ENCODE assay signal across 9 cellular contexts in genomic region chr1:39540504-39541031, GRCh38. TPM values are rescaled to one million over a fixed set of nuclear protein-coding genes. Genes with fewer than 3 reads are reported as not detected.
DNase-seq lines count a peak whose midpoint lies in the region; ATAC-seq and TF ChIP-seq lines count a peak whose summit lies in the region.
"Had no signal": no experiment of that assay in that cellular context is flagged by ENCODE, and none has a peak within 500 bp of the region (broad histone marks: within the 10 kb centered on the region; RNA-seq: fewer than 3 reads in every experiment).

No MANE protein-coding gene starts in this region.

- H3K4me1 Mint-ChIP-seq in mesothelial cell of epicardium: no peaks in the 10 kb centered on the region

- H3K4me3 Mint-ChIP-seq in mesothelial cell of epicardium: no peak overlapping the region

- no peak for TF ChIP-seq CTCF in mesothelial cell of epicardium (IDR thresholded peaks at IDR 0.05; ENCODE audit: unreplicated experiment)

- DNase-seq in LHCN-M2 (ENCODE audit: low read depth) (peak; percentile 39), brain pericyte (ENCODE audit: low read depth, low spot score) (peak; percentile 56), iris pigment epithelial cell (ENCODE audit: low read depth) (peak; percentile 98), stromal cell of bone marrow (ENCODE audit: low read depth) (peak; percentile 73), HAP-1 (ENCODE audit: low spot score in 2 of 2) (no peak), NCI-H526 (lab: John Stamatoyannopoulos, UW) (no peak), mesothelial cell of epicardium (ENCODE audit: low spot score in 2 of 2, unreplicated experiment in 2 of 2) (no peak)
- DNase-seq: activated CD4-positive, alpha-beta T cell treated with anti-CD3 and anti-CD28 coated beads, Interleukin-2, amount 50 U/mL, for 48 hours had no signal

- H3K9me3 Mint-ChIP-seq in mesothelial cell of epicardium: no peaks in the 10 kb centered on the region

- no peaks in the 10 kb centered on the region for H3K9me3 ChIP-seq in HAP-1

- ATAC-seq in HG02623 (IDR thresholded peaks at IDR 0.05; ENCODE audit: unreplicated experiment): no peak

- H3K27me3 Mint-ChIP-seq in mesothelial cell of epicardium (ENCODE audit: low read depth): no peaks in the 10 kb centered on the region

- no peak overlapping the region for H3K4me3 ChIP-seq in HAP-1

- H3K36me3 ChIP-seq in HAP-1 (replicated peaks): peaks cover 11% of the 10 kb centered on the region

- in situ Hi-C loops in HAP-1 (cut with MboI; ENCODE audit: low sequenced_read_pairs): loop anchor here (25.0 kb wide), 1 partner anchor 278 kb away; no protein-coding TSS in a partner anchor

- H3K27me3 ChIP-seq in HAP-1 (ENCODE audit: low read depth): no peaks in the 10 kb centered on the region

- H3K4me1 ChIP-seq in HAP-1: no peaks in the 10 kb centered on the region

- H3K27ac Mint-ChIP-seq in mesothelial cell of epicardium: no peak overlapping the region

- H3K36me3 Mint-ChIP-seq in mesothelial cell of epicardium: peaks cover 41% of the 10 kb centered on the region

RNA-seq across cellular contexts. Expression of gene PABPC4, which starts 36.0 kb away (rescaled TPM):
- 170 and 199 TPM in 2 replicates for total RNA-seq in LHCN-M2 (2014; rRNA removed)
- polyA plus RNA-seq in LHCN-M2 (2012): 197 TPM
- 307 to 325 TPM (median 319 TPM) in 3 replicates for total RNA-seq in mesothelial cell of epicardium

RNA-seq across cellular contexts. Expression of gene BMP8A, which starts 49.1 kb away (rescaled TPM):
- total RNA-seq in LHCN-M2 (2014; rRNA removed) (not detected in 2 replicates), mesothelial cell of epicardium (0.27 TPM in 1 of 3 replicates, not detected in the others)
- polyA plus RNA-seq in LHCN-M2 (2012): 0.11 TPM

Comparison
In these comparisons a context has a peak if more than half of its experiments do, and no peak if none do; other contexts are left out.
1. DNase-seq: peak in LHCN-M2 (single experiment), brain pericyte (single experiment), iris pigment epithelial cell (single experiment) and stromal cell of bone marrow (single experiment); none in HAP-1 (0 of 2), NCI-H526 (0 of 2) and mesothelial cell of epicardium (0 of 2).